11 cellular contexts compared by ENCODE assay signal in the genomic region with DNA sequence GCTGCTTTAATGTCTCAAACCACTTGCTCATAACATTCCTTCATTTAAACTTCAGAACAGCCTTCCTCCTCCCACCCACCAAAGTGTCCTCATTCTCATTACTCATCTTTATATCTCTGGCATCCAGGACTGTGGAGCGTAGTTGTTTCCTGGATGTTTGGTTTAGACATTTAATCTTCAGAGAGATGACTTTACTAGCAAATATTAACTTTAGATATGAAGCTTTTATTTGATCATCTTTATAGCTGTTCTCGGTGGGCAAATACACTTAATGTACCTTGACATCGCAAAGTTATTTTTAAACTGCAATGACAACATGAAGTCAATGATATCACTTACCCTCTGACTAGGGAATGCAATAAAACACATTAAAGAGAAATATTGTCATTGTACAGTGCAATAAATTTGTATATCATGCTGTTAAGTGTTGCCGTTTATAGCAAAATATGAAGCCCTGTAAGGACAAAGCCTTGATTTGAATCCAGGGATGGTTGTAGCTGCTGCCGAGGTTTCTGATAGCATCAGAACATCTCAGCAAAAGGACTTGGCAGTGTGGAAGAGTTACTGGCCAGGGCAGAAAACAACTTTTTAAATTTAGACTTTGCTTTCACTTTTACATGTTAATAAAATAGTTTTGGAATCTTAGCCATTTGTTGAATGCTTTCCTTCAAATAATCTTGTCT. TPM values are rescaled to one million over a fixed set of nuclear protein-coding genes. Genes with fewer than 3 reads are reported as not detected.
A peak's percentile ranks its signal among the peaks of the same experiment; 100 is the strongest.
DNase-seq lines count a peak whose midpoint lies in the region; ATAC-seq and TF ChIP-seq lines count a peak whose summit lies in the region.
"Had no signal": no experiment of that assay in that cellular context is flagged by ENCODE, and none has a peak within 500 bp of the region (broad histone marks: within the 10 kb centered on the region; RNA-seq: fewer than 3 reads in every experiment).

No MANE protein-coding gene starts in this region.

- WGBS in SK-N-SH (ENCODE audit: low lambda C conversion rate) = 52% methylated on average over 5 of the region's 5 CpGs
- 27% methylated on average over 5 of the region's 5 CpGs for WGBS in hepatocyte (ENCODE audit: low lambda C conversion rate, missing lambda C conversion rate)

- H3K4me3 ChIP-seq in left ventricle myocardium inferior (peak overlapping the region; percentile 15), SK-N-SH (ENCODE audit: low read depth in 2 of 2, low read length in 1 of 2) (no peak overlapping the region), hepatocyte (no peak overlapping the region), uterus (no peak overlapping the region)
- H3K4me3 ChIP-seq: suprapubic skin had no signal

- no peak for TF ChIP-seq RAD21 in SK-N-SH (IDR thresholded peaks at IDR 0.05; ENCODE audit: low read length)

- H3K9me3 ChIP-seq in left ventricle myocardium inferior (replicated peaks) (no peaks in the 10 kb centered on the region), SK-N-SH (no peaks in the 10 kb centered on the region), hepatocyte (ENCODE audit: low read depth) (no peaks in the 10 kb centered on the region), uterus (no peaks in the 10 kb centered on the region)
- H3K9me3 ChIP-seq: suprapubic skin had no signal

- no peak overlapping the region for H3K4me2 ChIP-seq in SK-N-SH
- H3K4me2 ChIP-seq in hepatocyte = peak overlapping the region; percentile 41

- intact Hi-C loops in left ventricle myocardium inferior (cut with micrococcal nuclease) (no loop called here), cardiac septum (cut with DNase I) (no loop called here), uterus (cut with DNase I; ENCODE audit: low total_unique reads) (no loop called here), posterior vena cava (cut with DNase I) (no loop called here)

- H3K27ac ChIP-seq in left ventricle myocardium inferior (replicated peaks) (peak overlapping the region; percentile 48), SK-N-SH (ENCODE audit: low read depth in 2 of 2, low read length in 1 of 2) (no peak overlapping the region), hepatocyte (peak overlapping the region; percentile 42), uterus (peak overlapping the region; percentile 63 to 82)
- H3K27ac ChIP-seq: suprapubic skin had no signal

- TF ChIP-seq POLR2A in uterus (IDR thresholded peaks at IDR 0.05) = no peak

- CTCF ChIA-PET in SK-N-SH (lab: Yijun Ruan, JAX) = interaction anchor here (1.5 kb wide), 1 partner anchor 9 kb away, joined by 5 read pairs; no protein-coding TSS in a partner anchor

- H3K27me3 ChIP-seq in left ventricle myocardium inferior (ENCODE audit: low read depth) = peaks cover 16% of the 10 kb centered on the region
- no peaks in the 10 kb centered on the region for H3K27me3 ChIP-seq in SK-N-SH (ENCODE audit: insufficient read depth)
- H3K27me3 ChIP-seq in hepatocyte = peaks cover 10% of the 10 kb centered on the region
- H3K27me3 ChIP-seq in uterus = no peaks in the 10 kb centered on the region

- H3F3A ChIP-seq in SK-N-SH (replicated peaks; ENCODE audit: insufficient read depth) = no peaks in the 10 kb centered on the region

- H4K20me1 ChIP-seq in SK-N-SH (ENCODE audit: insufficient read depth) (no peaks in the 10 kb centered on the region), hepatocyte (ENCODE audit: insufficient read depth, poor library complexity, severe bottlenecking) (no peaks in the 10 kb centered on the region)

- no peak for DNase-seq in left ventricle myocardium inferior
- no peak for DNase-seq in cardiac septum (ENCODE audit: low spot score)
- no peak for DNase-seq in SK-N-SH
- no peak for DNase-seq in hepatocyte (ENCODE audit: low spot score)
- DNase-seq in uterus = peak in 1 of 2 donors; percentile 50
- no peak for DNase-seq in posterior vena cava (ENCODE audit: low spot score)
- no peak for DNase-seq in SIG-M5 (lab: John Stamatoyannopoulos, UW)
- DNase-seq: activated CD8-positive, alpha-beta memory T cell treated with anti-CD3 and anti-CD28 coated beads for 24 hours had no signal

- TF ChIP-seq EP300 in SK-N-SH (IDR thresholded peaks at IDR 0.05; ENCODE audit: borderline replicate concordance in 1 of 2, low read depth in 1 of 2, low read length in 1 of 2) = no peak

- no peak overlapping the region for H2AFZ ChIP-seq in SK-N-SH (ENCODE audit: low read depth)
- no peak overlapping the region for H2AFZ ChIP-seq in hepatocyte

- H3K79me2 ChIP-seq in SK-N-SH (ENCODE audit: insufficient read depth) = no peaks in the 10 kb centered on the region
- H3K79me2 ChIP-seq in hepatocyte = no peaks in the 10 kb centered on the region

- H3K4me1 ChIP-seq in left ventricle myocardium inferior = peaks cover 25% of the 10 kb centered on the region
- peaks cover 3 to 6% of the 10 kb centered on the region in 2 experiments; a peak in 2 of 4 replicates for H3K4me1 ChIP-seq in SK-N-SH (ENCODE audit: control insufficient read depth in 1 of 2, insufficient read depth in 2 of 2, low read depth in 1 of 2, low read length in 1 of 2)
- H3K4me1 ChIP-seq in hepatocyte (ENCODE audit: insufficient read depth) = peaks cover 8% of the 10 kb centered on the region
- H3K4me1 ChIP-seq in uterus = no peaks in the 10 kb centered on the region

- TF ChIP-seq CTCF in left ventricle myocardium inferior (IDR thresholded peaks at IDR 0.05; ENCODE audit: borderline replicate concordance) (no peak), SK-N-SH (IDR thresholded peaks at IDR 0.05) (no peak), hepatocyte (IDR thresholded peaks at IDR 0.05; ENCODE audit: poor library complexity) (no peak), uterus (IDR thresholded peaks at IDR 0.05) (no peak)

- no peaks in the 10 kb centered on the region for H3K9me2 ChIP-seq in SK-N-SH
- H3K9me2 ChIP-seq in hepatocyte (replicated peaks; ENCODE audit: insufficient read depth) = no peaks in the 10 kb centered on the region

- H3K9ac ChIP-seq in SK-N-SH = no peak overlapping the region

- no peak for ATAC-seq in HG03196 (IDR thresholded peaks at IDR 0.05; ENCODE audit: unreplicated experiment)

- POLR2A ChIA-PET in SK-N-SH (lab: Yijun Ruan, JAX) = no interaction called here

- H3K36me3 ChIP-seq in left ventricle myocardium inferior = no peaks in the 10 kb centered on the region
- no peaks in the 10 kb centered on the region for H3K36me3 ChIP-seq in SK-N-SH (replicated peaks in 1 of 2; ENCODE audit: control insufficient read depth in 1 of 2, insufficient read depth in 2 of 2, low read length in 1 of 2)
- H3K36me3 ChIP-seq in hepatocyte (replicated peaks; ENCODE audit: insufficient read depth, low read depth) = no peaks in the 10 kb centered on the region
- no peaks in the 10 kb centered on the region for H3K36me3 ChIP-seq in uterus
- H3K36me3 ChIP-seq: suprapubic skin had no signal

TF ChIP-seq in SK-N-SH, 30 proteins besides CTCF, POLR2A, EP300 and RAD21:
- TF ChIP-seq SMC3 (IDR thresholded peaks at IDR 0.05; ENCODE audit: low read depth, low read length) = no peak
- TF ChIP-seq, protein P1, sequence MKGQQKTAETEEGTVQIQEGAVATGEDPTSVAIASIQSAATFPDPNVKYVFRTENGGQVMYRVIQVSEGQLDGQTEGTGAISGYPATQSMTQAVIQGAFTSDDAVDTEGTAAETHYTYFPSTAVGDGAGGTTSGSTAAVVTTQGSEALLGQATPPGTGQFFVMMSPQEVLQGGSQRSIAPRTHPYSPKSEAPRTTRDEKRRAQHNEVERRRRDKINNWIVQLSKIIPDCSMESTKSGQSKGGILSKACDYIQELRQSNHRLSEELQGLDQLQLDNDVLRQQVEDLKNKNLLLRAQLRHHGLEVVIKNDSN (IDR thresholded peaks at IDR 0.05; ENCODE audit: borderline replicate concordance, low read depth) = no peak
- TF ChIP-seq FOSL2 (IDR thresholded peaks at IDR 0.05; ENCODE audit: borderline replicate concordance, low read depth) = peak; percentile 23; the same call in 1 of the 2 replicates
- TF ChIP-seq FOXM1 (IDR thresholded peaks at IDR 0.05; ENCODE audit: low read depth) = no peak

RNA-seq across cellular contexts. Expression of gene LAMA3, which starts 4.6 kb away (rescaled TPM):
- 3.5 TPM for total RNA-seq in left ventricle myocardium inferior
- total RNA-seq in cardiac septum = 3.0 TPM
- 3.5 and 3.8 TPM in 2 replicates for polyA plus RNA-seq in SK-N-SH (2012; rRNA removed)
- 2.5 and 3.2 TPM in 2 replicates for polyA plus RNA-seq in SK-N-SH (2012; cell fraction: cytosol; rRNA removed)
- 6.1 and 7.6 TPM in 2 replicates for polyA plus RNA-seq in SK-N-SH (2012; cell fraction: nucleus; rRNA removed)
- total RNA-seq in hepatocyte = 52.1 and 63.3 TPM in 2 replicates
- polyA plus RNA-seq in hepatocyte = 27.8 and 29.9 TPM in 2 replicates
- total RNA-seq in uterus = 10 to 100 TPM; 46.5 to 75.4 (median 57.4) TPM
- 10 to 100 TPM; 38.6 to 48.4 TPM for total RNA-seq in posterior vena cava
- total RNA-seq: osteocyte had no signal

RNA-seq across cellular contexts. Expression of gene ANKRD29, which starts 21.9 kb away (rescaled TPM):
- 9.2 TPM for total RNA-seq in left ventricle myocardium inferior
- total RNA-seq in cardiac septum = 3.9 TPM
- 8.2 and 10.0 TPM in 2 replicates for polyA plus RNA-seq in SK-N-SH (2012; rRNA removed)
- 7.6 and 7.9 TPM in 2 replicates for polyA plus RNA-seq in SK-N-SH (2012; cell fraction: cytosol; rRNA removed)
- 24.1 and 24.5 TPM in 2 replicates for polyA plus RNA-seq in SK-N-SH (2012; cell fraction: nucleus; rRNA removed)
- 12.1 and 17.4 TPM in 2 replicates for total RNA-seq in hepatocyte
- polyA plus RNA-seq in hepatocyte = 7.7 and 8.9 TPM in 2 replicates
- 10 to 100 TPM; 10.8 to 33.4 (median 15.9) TPM for total RNA-seq in uterus
- 10 to 100 TPM; 16.7 to 24.2 TPM for total RNA-seq in posterior vena cava
- total RNA-seq: osteocyte had no signal

Comparison
In these comparisons a context has a peak if more than half of its experiments do, and no peak if none do; other contexts are left out.
1. H3K27ac ChIP-seq: peak in left ventricle myocardium inferior (single experiment), hepatocyte (single experiment) and uterus (2 of 2); none in SK-N-SH (0 of 2).